ENCODE assay signal across 1 cellular context in the genomic region with DNA sequence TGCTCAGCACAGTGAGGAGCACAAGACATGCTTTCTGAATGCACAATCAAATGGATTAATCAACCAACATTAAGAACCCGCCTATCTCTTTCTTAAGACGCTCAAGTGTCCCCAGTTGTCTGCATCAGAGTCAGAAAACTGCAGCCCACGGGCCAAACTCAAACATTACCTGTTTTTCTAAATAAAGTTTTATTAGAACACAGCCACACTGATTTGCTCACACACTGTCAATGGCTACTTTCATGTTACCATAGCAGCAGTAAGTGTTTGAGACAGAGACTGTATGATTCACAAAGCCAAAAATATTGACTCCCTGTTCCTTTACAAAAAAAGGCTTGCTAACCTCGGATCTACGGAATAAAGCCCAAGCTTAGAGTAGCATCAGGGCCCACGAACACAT.
TF ChIP-seq lines count a peak whose summit lies in the region.

No MANE protein-coding gene starts in this region.

TF ChIP-seq in GM12878, 131 proteins besides CTCF, POLR2A, EP300 and RAD21:
- TF ChIP-seq STAT1 (conservative IDR thresholded peaks at IDR 0.05): no peak
- TF ChIP-seq YY1 (IDR thresholded peaks at IDR 0.05; ENCODE audit: low read depth, low read length): no peak
- TF ChIP-seq HCFC1 (IDR thresholded peaks at IDR 0.05; ENCODE audit: low read length): no peak
- no peak for TF ChIP-seq NR2C2 (IDR thresholded peaks at IDR 0.05; ENCODE audit: borderline replicate concordance, control insufficient read depth, insufficient read length, low read depth)
- TF ChIP-seq FOS (IDR thresholded peaks at IDR 0.05; ENCODE audit: borderline replicate concordance, extremely low read depth, insufficient read length): no peak
- TF ChIP-seq, protein P1, sequence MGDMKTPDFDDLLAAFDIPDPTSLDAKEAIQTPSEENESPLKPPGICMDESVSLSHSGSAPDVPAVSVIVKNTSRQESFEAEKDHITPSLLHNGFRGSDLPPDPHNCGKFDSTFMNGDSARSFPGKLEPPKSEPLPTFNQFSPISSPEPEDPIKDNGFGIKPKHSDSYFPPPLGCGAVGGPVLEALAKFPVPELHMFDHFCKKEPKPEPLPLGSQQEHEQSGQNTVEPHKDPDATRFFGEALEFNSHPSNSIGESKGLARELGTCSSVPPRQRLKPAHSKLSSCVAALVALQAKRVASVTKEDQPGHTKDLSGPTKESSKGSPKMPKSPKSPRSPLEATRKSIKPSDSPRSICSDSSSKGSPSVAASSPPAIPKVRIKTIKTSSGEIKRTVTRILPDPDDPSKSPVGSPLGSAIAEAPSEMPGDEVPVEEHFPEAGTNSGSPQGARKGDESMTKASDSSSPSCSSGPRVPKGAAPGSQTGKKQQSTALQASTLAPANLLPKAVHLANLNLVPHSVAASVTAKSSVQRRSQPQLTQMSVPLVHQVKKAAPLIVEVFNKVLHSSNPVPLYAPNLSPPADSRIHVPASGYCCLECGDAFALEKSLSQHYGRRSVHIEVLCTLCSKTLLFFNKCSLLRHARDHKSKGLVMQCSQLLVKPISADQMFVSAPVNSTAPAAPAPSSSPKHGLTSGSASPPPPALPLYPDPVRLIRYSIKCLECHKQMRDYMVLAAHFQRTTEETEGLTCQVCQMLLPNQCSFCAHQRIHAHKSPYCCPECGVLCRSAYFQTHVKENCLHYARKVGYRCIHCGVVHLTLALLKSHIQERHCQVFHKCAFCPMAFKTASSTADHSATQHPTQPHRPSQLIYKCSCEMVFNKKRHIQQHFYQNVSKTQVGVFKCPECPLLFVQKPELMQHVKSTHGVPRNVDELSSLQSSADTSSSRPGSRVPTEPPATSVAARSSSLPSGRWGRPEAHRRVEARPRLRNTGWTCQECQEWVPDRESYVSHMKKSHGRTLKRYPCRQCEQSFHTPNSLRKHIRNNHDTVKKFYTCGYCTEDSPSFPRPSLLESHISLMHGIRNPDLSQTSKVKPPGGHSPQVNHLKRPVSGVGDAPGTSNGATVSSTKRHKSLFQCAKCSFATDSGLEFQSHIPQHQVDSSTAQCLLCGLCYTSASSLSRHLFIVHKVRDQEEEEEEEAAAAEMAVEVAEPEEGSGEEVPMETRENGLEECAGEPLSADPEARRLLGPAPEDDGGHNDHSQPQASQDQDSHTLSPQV (IDR thresholded peaks at IDR 0.05): no peak
- TF ChIP-seq, protein P2, sequence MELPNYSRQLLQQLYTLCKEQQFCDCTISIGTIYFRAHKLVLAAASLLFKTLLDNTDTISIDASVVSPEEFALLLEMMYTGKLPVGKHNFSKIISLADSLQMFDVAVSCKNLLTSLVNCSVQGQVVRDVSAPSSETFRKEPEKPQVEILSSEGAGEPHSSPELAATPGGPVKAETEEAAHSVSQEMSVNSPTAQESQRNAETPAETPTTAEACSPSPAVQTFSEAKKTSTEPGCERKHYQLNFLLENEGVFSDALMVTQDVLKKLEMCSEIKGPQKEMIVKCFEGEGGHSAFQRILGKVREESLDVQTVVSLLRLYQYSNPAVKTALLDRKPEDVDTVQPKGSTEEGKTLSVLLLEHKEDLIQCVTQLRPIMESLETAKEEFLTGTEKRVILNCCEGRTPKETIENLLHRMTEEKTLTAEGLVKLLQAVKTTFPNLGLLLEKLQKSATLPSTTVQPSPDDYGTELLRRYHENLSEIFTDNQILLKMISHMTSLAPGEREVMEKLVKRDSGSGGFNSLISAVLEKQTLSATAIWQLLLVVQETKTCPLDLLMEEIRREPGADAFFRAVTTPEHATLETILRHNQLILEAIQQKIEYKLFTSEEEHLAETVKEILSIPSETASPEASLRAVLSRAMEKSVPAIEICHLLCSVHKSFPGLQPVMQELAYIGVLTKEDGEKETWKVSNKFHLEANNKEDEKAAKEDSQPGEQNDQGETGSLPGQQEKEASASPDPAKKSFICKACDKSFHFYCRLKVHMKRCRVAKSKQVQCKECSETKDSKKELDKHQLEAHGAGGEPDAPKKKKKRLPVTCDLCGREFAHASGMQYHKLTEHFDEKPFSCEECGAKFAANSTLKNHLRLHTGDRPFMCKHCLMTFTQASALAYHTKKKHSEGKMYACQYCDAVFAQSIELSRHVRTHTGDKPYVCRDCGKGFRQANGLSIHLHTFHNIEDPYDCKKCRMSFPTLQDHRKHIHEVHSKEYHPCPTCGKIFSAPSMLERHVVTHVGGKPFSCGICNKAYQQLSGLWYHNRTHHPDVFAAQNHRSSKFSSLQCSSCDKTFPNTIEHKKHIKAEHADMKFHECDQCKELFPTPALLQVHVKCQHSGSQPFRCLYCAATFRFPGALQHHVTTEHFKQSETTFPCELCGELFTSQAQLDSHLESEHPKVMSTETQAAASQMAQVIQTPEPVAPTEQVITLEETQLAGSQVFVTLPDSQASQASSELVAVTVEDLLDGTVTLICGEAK (IDR thresholded peaks at IDR 0.05; ENCODE audit: borderline replicate concordance): peak; percentile 81
- no peak for TF ChIP-seq ASH2L (IDR thresholded peaks at IDR 0.05; ENCODE audit: borderline replicate concordance, low read depth)
